ENCODE assay signal across 23 cellular contexts in the genomic region with DNA sequence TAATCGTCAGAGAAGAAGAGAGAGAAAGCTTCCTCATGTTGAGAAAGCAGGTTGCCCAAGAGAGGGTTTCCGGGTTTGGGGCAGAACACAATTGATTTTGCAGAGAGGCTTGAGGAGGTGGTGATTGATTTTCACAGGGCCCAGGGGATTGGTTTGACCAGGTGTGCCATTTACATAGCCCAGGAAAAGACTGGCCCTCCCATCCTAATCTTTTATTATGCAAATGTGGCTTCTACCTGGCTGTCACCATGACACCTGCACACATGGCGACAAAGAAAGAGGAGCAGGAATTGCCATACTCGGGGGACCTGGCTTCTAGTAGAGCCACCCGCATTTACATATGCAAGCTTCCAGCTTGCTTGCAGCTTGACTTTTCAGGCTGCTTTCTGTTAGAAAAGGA.
DNase-seq lines count a peak whose midpoint lies in the region; ATAC-seq and TF ChIP-seq lines count a peak whose summit lies in the region.
"Had no signal": no experiment of that assay in that cellular context is flagged by ENCODE, and none has a peak within 500 bp of the region (broad histone marks: within the 10 kb centered on the region; RNA-seq: fewer than 3 reads in every experiment).

No MANE protein-coding gene starts in this region.

- H3K36me3 ChIP-seq in H7 (replicated peaks; ENCODE audit: control insufficient read depth, insufficient read depth, low read length) = no peaks in the 10 kb centered on the region
- no peaks in the 10 kb centered on the region for H3K36me3 ChIP-seq in Karpas-422 (ENCODE audit: insufficient read depth, low read length)
- no peaks in the 10 kb centered on the region for H3K36me3 ChIP-seq in iPS DF 6.9 (ENCODE audit: control insufficient read depth, insufficient read depth, low read length)
- H3K36me3 ChIP-seq: MG63, SJCRH30 had no signal

- H2AFZ ChIP-seq in Karpas-422 (ENCODE audit: low read length) = no peak overlapping the region
- H2AFZ ChIP-seq: PC-9 had no signal

- TF ChIP-seq CTCF in WTC11 (IDR thresholded peaks at IDR 0.05) = no peak

- no peaks in the 10 kb centered on the region for H4K20me1 ChIP-seq in Karpas-422 (ENCODE audit: insufficient read depth, low read depth, low read length)

- H3K27me3 ChIP-seq in H7 (ENCODE audit: control insufficient read depth, insufficient read depth, low read length) = no peaks in the 10 kb centered on the region
- H3K27me3 ChIP-seq in Karpas-422 (ENCODE audit: low read length) = no peaks in the 10 kb centered on the region
- H3K27me3 ChIP-seq in iPS DF 6.9 (ENCODE audit: control insufficient read depth, insufficient read depth, low read length) = no peaks in the 10 kb centered on the region
- H3K27me3 ChIP-seq: MG63, SJCRH30 had no signal

- H3K4me1 ChIP-seq in Karpas-422 (ENCODE audit: low read length) (peaks cover 21% of the 10 kb centered on the region), iPS DF 6.9 (ENCODE audit: control insufficient read depth, insufficient read depth, low read length) (no peaks in the 10 kb centered on the region; the same call in 1 of the 2 replicates)
- H3K4me1 ChIP-seq: Caco-2, SJCRH30 had no signal

- POLR2A ChIA-PET in WTC11 (lab: Charles Lee) = no interaction called here

- H3K4me1 Mint-ChIP-seq in WTC11 = peaks cover 16% of the 10 kb centered on the region
- H3K4me1 Mint-ChIP-seq: B cell, T-cell had no signal

- no peaks in the 10 kb centered on the region for H3K9me2 ChIP-seq in Karpas-422 (replicated peaks; ENCODE audit: insufficient read depth, low read length)

- in situ Hi-C loops in ACHN (cut with HindIII; ENCODE audit: low pct_ligation_motif_present, low pct_unique_long_range_greater_than_20kb, low sequenced_read_pairs) = no loop called here

- no peaks in the 10 kb centered on the region for H3K36me3 Mint-ChIP-seq in WTC11
- H3K36me3 Mint-ChIP-seq: CD8-positive, alpha-beta T cell; T-cell had no signal

- peak overlapping the region; percentile 79 for H3K27ac ChIP-seq in Karpas-422 (ENCODE audit: low read length)
- H3K27ac ChIP-seq in iPS DF 6.9 (ENCODE audit: low read length) = no peak overlapping the region
- H3K27ac ChIP-seq: C4-2B, PC-9, SJCRH30 had no signal

- no peaks in the 10 kb centered on the region for H3K79me2 ChIP-seq in Karpas-422 (ENCODE audit: low read length)

- ATAC-seq in WTC11 = peak; percentile 93
- ATAC-seq in GM18873 (IDR thresholded peaks at IDR 0.05; ENCODE audit: low FRiP score, unreplicated experiment) = no peak
- ATAC-seq: CD8-positive, alpha-beta T cell; GM12878; K562; Right ventricle myocardium inferior; T-cell had no signal

- H3K27me3 Mint-ChIP-seq in WTC11 (ENCODE audit: low read depth) = no peaks in the 10 kb centered on the region
- H3K27me3 Mint-ChIP-seq: B cell, T-cell had no signal

- WGBS in iPS DF 6.9 (ENCODE audit: insufficient coverage, insufficient read length) = no CpG with 5 or more reads among the region's 5 CpGs

- peak overlapping the region; percentile 22 for H3K4me2 ChIP-seq in Karpas-422 (ENCODE audit: low read depth, low read length, poor library complexity, severe bottlenecking)
- H3K4me2 ChIP-seq: PC-9 had no signal

- DNase-seq in H7 = peak; percentile 8
- peak; percentile 70 for DNase-seq in Karpas-422
- DNase-seq in WTC11 (ENCODE audit: low spot score) = peak; percentile 36
- peak; percentile 20 for DNase-seq in iPS DF 6.9 (ENCODE audit: low read depth, low spot score)
- no peak for DNase-seq in ACHN
- no peak for DNase-seq in SK-N-DZ (ENCODE audit: low spot score)
- DNase-seq: Caco-2; CD8-positive, alpha-beta T cell; GDM1; MG63; NCI-H2029; NCI-H2171; NCI-H345; NCI-H510A treated with DMSO at 0.1 percent for 48 hours; PC-9; SJCRH30; T-cell had no signal

- peak overlapping the region; percentile 96 for H3K27ac Mint-ChIP-seq in WTC11
- H3K27ac Mint-ChIP-seq: B cell; CD8-positive, alpha-beta T cell; T-cell had no signal

- 0 out of 2 replicates have a peak, but pooled peaks cover 3% of the 10 kb centered on the region for H3K9me3 Mint-ChIP-seq in WTC11
- H3K9me3 Mint-ChIP-seq: CD8-positive, alpha-beta T cell had no signal

- CTCF ChIA-PET in WTC11 (lab: Charles Lee) = no interaction called here

- H3K9me3 ChIP-seq in Karpas-422 (ENCODE audit: low read length) (peaks cover 16% of the 10 kb centered on the region; the same call in 1 of the 2 replicates), iPS DF 6.9 (ENCODE audit: control insufficient read depth, insufficient read depth, low read length) (no peaks in the 10 kb centered on the region)
- H3K9me3 ChIP-seq: Caco-2, MG63, SJCRH30 had no signal

- no peak overlapping the region for H3K9ac ChIP-seq in Karpas-422 (ENCODE audit: low read length)

- H3K4me3 Mint-ChIP-seq in WTC11 = 0 out of 2 replicates have a peak overlapping the region, but pooled peaks have one; percentile 24
- H3K4me3 Mint-ChIP-seq: B cell; CD8-positive, alpha-beta T cell; T-cell had no signal

- no peak overlapping the region for H3K4me3 ChIP-seq in H7 (ENCODE audit: insufficient read depth, low read depth, low read length)
- H3K4me3 ChIP-seq in Karpas-422 (ENCODE audit: low read length) = 0 out of 2 replicates have a peak overlapping the region, but pooled peaks have one; percentile 27
- no peak overlapping the region for H3K4me3 ChIP-seq in iPS DF 6.9 (ENCODE audit: low read length)
- H3K4me3 ChIP-seq: GM12878, K562, MG63, PC-9, SJCRH30 had no signal

TF ChIP-seq in WTC11, 78 proteins besides CTCF, POLR2A, EP300 and RAD21 (continues in another document):
- no peak for TF ChIP-seq NR3C1 (CRISPR knock-in tag; conservative IDR thresholded peaks at IDR 0.05; ENCODE audit: low read depth)
- TF ChIP-seq TP53 (CRISPR knock-in tag; IDR thresholded peaks at IDR 0.05) = no peak
- no peak for TF ChIP-seq ZNF671 (CRISPR knock-in tag; IDR thresholded peaks at IDR 0.05)
- TF ChIP-seq, protein P1, sequence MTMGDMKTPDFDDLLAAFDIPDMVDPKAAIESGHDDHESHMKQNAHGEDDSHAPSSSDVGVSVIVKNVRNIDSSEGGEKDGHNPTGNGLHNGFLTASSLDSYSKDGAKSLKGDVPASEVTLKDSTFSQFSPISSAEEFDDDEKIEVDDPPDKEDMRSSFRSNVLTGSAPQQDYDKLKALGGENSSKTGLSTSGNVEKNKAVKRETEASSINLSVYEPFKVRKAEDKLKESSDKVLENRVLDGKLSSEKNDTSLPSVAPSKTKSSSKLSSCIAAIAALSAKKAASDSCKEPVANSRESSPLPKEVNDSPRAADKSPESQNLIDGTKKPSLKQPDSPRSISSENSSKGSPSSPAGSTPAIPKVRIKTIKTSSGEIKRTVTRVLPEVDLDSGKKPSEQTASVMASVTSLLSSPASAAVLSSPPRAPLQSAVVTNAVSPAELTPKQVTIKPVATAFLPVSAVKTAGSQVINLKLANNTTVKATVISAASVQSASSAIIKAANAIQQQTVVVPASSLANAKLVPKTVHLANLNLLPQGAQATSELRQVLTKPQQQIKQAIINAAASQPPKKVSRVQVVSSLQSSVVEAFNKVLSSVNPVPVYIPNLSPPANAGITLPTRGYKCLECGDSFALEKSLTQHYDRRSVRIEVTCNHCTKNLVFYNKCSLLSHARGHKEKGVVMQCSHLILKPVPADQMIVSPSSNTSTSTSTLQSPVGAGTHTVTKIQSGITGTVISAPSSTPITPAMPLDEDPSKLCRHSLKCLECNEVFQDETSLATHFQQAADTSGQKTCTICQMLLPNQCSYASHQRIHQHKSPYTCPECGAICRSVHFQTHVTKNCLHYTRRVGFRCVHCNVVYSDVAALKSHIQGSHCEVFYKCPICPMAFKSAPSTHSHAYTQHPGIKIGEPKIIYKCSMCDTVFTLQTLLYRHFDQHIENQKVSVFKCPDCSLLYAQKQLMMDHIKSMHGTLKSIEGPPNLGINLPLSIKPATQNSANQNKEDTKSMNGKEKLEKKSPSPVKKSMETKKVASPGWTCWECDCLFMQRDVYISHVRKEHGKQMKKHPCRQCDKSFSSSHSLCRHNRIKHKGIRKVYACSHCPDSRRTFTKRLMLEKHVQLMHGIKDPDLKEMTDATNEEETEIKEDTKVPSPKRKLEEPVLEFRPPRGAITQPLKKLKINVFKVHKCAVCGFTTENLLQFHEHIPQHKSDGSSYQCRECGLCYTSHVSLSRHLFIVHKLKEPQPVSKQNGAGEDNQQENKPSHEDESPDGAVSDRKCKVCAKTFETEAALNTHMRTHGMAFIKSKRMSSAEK (CRISPR knock-in tag; IDR thresholded peaks at IDR 0.05; ENCODE audit: borderline replicate concordance) = no peak
- TF ChIP-seq, protein P2, sequence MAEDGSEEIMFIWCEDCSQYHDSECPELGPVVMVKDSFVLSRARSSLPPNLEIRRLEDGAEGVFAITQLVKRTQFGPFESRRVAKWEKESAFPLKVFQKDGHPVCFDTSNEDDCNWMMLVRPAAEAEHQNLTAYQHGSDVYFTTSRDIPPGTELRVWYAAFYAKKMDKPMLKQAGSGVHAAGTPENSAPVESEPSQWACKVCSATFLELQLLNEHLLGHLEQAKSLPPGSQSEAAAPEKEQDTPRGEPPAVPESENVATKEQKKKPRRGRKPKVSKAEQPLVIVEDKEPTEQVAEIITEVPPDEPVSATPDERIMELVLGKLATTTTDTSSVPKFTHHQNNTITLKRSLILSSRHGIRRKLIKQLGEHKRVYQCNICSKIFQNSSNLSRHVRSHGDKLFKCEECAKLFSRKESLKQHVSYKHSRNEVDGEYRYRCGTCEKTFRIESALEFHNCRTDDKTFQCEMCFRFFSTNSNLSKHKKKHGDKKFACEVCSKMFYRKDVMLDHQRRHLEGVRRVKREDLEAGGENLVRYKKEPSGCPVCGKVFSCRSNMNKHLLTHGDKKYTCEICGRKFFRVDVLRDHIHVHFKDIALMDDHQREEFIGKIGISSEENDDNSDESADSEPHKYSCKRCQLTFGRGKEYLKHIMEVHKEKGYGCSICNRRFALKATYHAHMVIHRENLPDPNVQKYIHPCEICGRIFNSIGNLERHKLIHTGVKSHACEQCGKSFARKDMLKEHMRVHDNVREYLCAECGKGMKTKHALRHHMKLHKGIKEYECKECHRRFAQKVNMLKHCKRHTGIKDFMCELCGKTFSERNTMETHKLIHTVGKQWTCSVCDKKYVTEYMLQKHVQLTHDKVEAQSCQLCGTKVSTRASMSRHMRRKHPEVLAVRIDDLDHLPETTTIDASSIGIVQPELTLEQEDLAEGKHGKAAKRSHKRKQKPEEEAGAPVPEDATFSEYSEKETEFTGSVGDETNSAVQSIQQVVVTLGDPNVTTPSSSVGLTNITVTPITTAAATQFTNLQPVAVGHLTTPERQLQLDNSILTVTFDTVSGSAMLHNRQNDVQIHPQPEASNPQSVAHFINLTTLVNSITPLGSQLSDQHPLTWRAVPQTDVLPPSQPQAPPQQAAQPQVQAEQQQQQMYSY (CRISPR knock-in tag; IDR thresholded peaks at IDR 0.05) = no peak

Comparison
In these comparisons a context has a peak if more than half of its experiments do, and no peak if none do; other contexts are left out.
1. DNase-seq: peak in H7 (single experiment), Karpas-422 (single experiment), WTC11 (single experiment) and iPS DF 6.9 (single experiment); none in ACHN (single experiment) and SK-N-DZ (single experiment).